ENCODE assay signal across 8 cellular contexts in the genomic region with DNA sequence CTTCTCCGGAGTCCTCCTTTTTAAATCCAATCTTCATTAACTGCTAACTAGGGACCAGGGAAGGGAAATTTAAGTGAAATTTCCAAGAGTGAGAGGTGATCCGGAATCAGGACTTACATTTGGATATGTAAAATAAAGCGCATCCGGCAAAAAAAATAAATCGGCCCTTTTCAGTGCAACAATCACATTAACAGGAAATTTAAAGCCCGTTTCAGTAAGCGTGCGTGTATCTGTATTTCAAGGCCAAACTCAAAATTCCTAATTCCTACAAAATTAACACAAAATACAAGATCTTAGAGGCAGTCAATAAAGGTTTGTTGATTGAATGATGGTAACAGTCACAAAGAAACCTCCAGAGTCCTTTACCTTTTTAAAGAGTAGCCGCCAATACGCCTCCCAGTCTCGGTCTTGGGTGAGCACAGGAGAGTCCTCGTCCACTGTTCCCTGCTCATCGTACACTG. TPM values are rescaled to one million over a fixed set of nuclear protein-coding genes. Genes with fewer than 3 reads are reported as not detected.
DNase-seq lines count a peak whose midpoint lies in the region; ATAC-seq and TF ChIP-seq lines count a peak whose summit lies in the region.

No MANE protein-coding gene starts in this region.

- H3K4me1 ChIP-seq in liver (ENCODE audit: control insufficient read depth in 4 of 4, insufficient read depth in 4 of 4, low read length in 3 of 4) (peaks cover 3 to 34% (median 30%) of the 10 kb centered on the region in 4 donors), transverse colon (peaks cover 5 to 37% (median 26%) of the 10 kb centered on the region in 4 donors)

- H3K9me3 ChIP-seq in liver (ENCODE audit: control insufficient read depth in 4 of 4, low read length in 3 of 4): no peaks in the 10 kb centered on the region
- no peaks in the 10 kb centered on the region for H3K9me3 ChIP-seq in transverse colon

- TF ChIP-seq EP300 in transverse colon (IDR thresholded peaks at IDR 0.05; ENCODE audit: low read depth): no peak

- peak overlapping the region; percentile 85 for H3K4me3 ChIP-seq in astrocyte of the cerebellum (ENCODE audit: low read depth, low read length)
- peak overlapping the region; percentile 78 to 92 (median 83) for H3K4me3 ChIP-seq in liver (ENCODE audit: low read depth in 1 of 3, low read length in 3 of 3)
- peak overlapping the region; percentile 57 to 78 (median 64) for H3K4me3 ChIP-seq in transverse colon

- H3K27ac Mint-ChIP-seq in activated naive CD4-positive, alpha-beta T cell treated with anti-CD3 and anti-CD28 coated beads for 36 hours: peak overlapping the region; percentile 97

- CTCF ChIA-PET in activated naive CD4-positive, alpha-beta T cell treated with anti-CD3 and anti-CD28 coated beads for 36 hours (lab: Charles Lee): no interaction called here

- H3K36me3 ChIP-seq in liver (ENCODE audit: control insufficient read depth in 4 of 4, insufficient read depth in 3 of 4, low read depth in 1 of 4, low read length in 3 of 4): peaks cover 3 to 19% (median 18%) of the 10 kb centered on the region in 4 donors
- H3K36me3 ChIP-seq in transverse colon: peaks cover 0 to 27% (median 7%) of the 10 kb centered on the region in 4 donors

- H3K4me1 Mint-ChIP-seq in activated naive CD4-positive, alpha-beta T cell treated with anti-CD3 and anti-CD28 coated beads for 36 hours (ENCODE audit: low read depth): peaks cover 67% of the 10 kb centered on the region

- WGBS in liver: 1% methylated on average over 13 of the region's 13 CpGs
- 2 to 3% methylated on average over 8 to 13 of the region's 13 CpGs for WGBS in transverse colon (ENCODE audit: low coverage in 1 of 2), 2 donors

- intact Hi-C loops in activated naive CD4-positive, alpha-beta T cell treated with anti-CD3 and anti-CD28 coated beads for 36 hours (cut with micrococcal nuclease): loop anchor here (1.0 to 5.0 kb wide), 5 partner anchors 8 to 1029 kb away; a partner anchor contains a TSS
- intact Hi-C loops in transverse colon (cut with DNase I; ENCODE audit: low total_unique reads): no loop called here

- no peak for TF ChIP-seq RAD21 in liver (IDR thresholded peaks at IDR 0.05)

- no peaks in the 10 kb centered on the region for H3K27me3 Mint-ChIP-seq in activated naive CD4-positive, alpha-beta T cell treated with anti-CD3 and anti-CD28 coated beads for 36 hours (ENCODE audit: low read depth)

- no peaks in the 10 kb centered on the region for H3K27me3 ChIP-seq in liver (ENCODE audit: control insufficient read depth in 4 of 4, insufficient read depth in 4 of 4, low read length in 3 of 4)
- H3K27me3 ChIP-seq in transverse colon: no peaks in the 10 kb centered on the region

- in situ Hi-C loops in astrocyte of the cerebellum (cut with HindIII; ENCODE audit: low sequenced_read_pairs): no loop called here
- in situ Hi-C loops in transverse colon (cut with MboI; ENCODE audit: low pct_ligation_motif_present in 1 of 4, low pct_unique_long_range_greater_than_20kb in 1 of 4, low sequenced_read_pairs in 3 of 4): no loop called here

- no peak for TF ChIP-seq POLR2A in transverse colon (IDR thresholded peaks at IDR 0.05)

- peak overlapping the region; percentile 100 for H3K4me3 Mint-ChIP-seq in activated naive CD4-positive, alpha-beta T cell treated with anti-CD3 and anti-CD28 coated beads for 36 hours

- peaks cover 71% of the 10 kb centered on the region for H3K36me3 Mint-ChIP-seq in activated naive CD4-positive, alpha-beta T cell treated with anti-CD3 and anti-CD28 coated beads for 36 hours (ENCODE audit: low read depth)

- H3K27ac ChIP-seq in liver (ENCODE audit: low read depth in 1 of 2, low read length in 2 of 2): peak overlapping the region; percentile 45 to 71
- H3K27ac ChIP-seq in transverse colon: peak overlapping the region; percentile 86 to 92 (median 91)

- no peaks in the 10 kb centered on the region for H3K9me3 Mint-ChIP-seq in activated naive CD4-positive, alpha-beta T cell treated with anti-CD3 and anti-CD28 coated beads for 36 hours

- TF ChIP-seq CTCF in astrocyte of the cerebellum (IDR thresholded peaks at IDR 0.05; ENCODE audit: low read depth, low read length, missing control alignments) (no peak), liver (IDR thresholded peaks at IDR 0.05; ENCODE audit: low read depth, low read length, missing input control) (no peak), transverse colon (IDR thresholded peaks at IDR 0.05) (no peak)

- peak overlapping the region; percentile 49 to 87 for H3K9ac ChIP-seq in liver (ENCODE audit: low read depth in 1 of 2, low read length in 2 of 2)

- no peak for DNase-seq in activated naive CD4-positive, alpha-beta T cell treated with anti-CD3 and anti-CD28 coated beads for 36 hours
- DNase-seq in activated naive CD4-positive, alpha-beta T cell (lab: John Stamatoyannopoulos, UW): no peak
- DNase-seq in astrocyte of the cerebellum (ENCODE audit: low read depth) (no peak), transverse colon (no peak), NCI-H2107 (lab: John Stamatoyannopoulos, UW) (no peak)
- DNase-seq in effector CD8-positive, alpha-beta T cell (lab: John Stamatoyannopoulos, UW): no peak

- no peak for ATAC-seq in HG02870 (IDR thresholded peaks at IDR 0.05; ENCODE audit: unreplicated experiment)

TF ChIP-seq in liver, 16 proteins besides CTCF, POLR2A, EP300 and RAD21:
- TF ChIP-seq GABPA (IDR thresholded peaks at IDR 0.05 in 1 of 2, conservative IDR thresholded peaks at IDR 0.05 in 1 of 2) (no peak), TAF1 (conservative IDR thresholded peaks at IDR 0.05) (peak; percentile 81)
- TF ChIP-seq, protein P1, sequence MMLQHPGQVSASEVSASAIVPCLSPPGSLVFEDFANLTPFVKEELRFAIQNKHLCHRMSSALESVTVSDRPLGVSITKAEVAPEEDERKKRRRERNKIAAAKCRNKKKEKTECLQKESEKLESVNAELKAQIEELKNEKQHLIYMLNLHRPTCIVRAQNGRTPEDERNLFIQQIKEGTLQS (IDR thresholded peaks at IDR 0.05): no peak
- TF ChIP-seq, protein P2, sequence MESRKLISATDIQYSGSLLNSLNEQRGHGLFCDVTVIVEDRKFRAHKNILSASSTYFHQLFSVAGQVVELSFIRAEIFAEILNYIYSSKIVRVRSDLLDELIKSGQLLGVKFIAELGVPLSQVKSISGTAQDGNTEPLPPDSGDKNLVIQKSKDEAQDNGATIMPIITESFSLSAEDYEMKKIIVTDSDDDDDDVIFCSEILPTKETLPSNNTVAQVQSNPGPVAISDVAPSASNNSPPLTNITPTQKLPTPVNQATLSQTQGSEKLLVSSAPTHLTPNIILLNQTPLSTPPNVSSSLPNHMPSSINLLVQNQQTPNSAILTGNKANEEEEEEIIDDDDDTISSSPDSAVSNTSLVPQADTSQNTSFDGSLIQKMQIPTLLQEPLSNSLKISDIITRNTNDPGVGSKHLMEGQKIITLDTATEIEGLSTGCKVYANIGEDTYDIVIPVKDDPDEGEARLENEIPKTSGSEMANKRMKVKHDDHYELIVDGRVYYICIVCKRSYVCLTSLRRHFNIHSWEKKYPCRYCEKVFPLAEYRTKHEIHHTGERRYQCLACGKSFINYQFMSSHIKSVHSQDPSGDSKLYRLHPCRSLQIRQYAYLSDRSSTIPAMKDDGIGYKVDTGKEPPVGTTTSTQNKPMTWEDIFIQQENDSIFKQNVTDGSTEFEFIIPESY (IDR thresholded peaks at IDR 0.05): no peak

RNA-seq across cellular contexts. Expression of a gene that starts 0.7 kb away (rescaled TPM):
- 10 to 100 TPM; 55.2 to 57.2 TPM for total RNA-seq in activated naive CD4-positive, alpha-beta T cell treated with anti-CD3 and anti-CD28 coated beads for 36 hours
- total RNA-seq in liver (10 to 100 TPM; 14.7 to 45.5 TPM), transverse colon (10 to 100 TPM in 3 of 4 donors, 1 to 10 TPM in 1; 8.2 to 15.9 (median 14.6) TPM)
- 1 to 10 TPM; 4.1 to 5.1 TPM for polyA plus RNA-seq in liver

RNA-seq across cellular contexts. Expression of a gene that starts 6.1 kb away (rescaled TPM):
- total RNA-seq in activated naive CD4-positive, alpha-beta T cell treated with anti-CD3 and anti-CD28 coated beads for 36 hours: 100 to 1,000 TPM; 140 to 145 TPM
- 10 to 100 TPM; 34.2 to 39.5 TPM for total RNA-seq in liver
- 10 to 100 TPM; 57.2 to 87.5 TPM for polyA plus RNA-seq in liver
- 10 to 100 TPM; 41.0 to 54.5 (median 46.6) TPM for total RNA-seq in transverse colon
